ENCODE assay signal across 8 cellular contexts in the genomic region with DNA sequence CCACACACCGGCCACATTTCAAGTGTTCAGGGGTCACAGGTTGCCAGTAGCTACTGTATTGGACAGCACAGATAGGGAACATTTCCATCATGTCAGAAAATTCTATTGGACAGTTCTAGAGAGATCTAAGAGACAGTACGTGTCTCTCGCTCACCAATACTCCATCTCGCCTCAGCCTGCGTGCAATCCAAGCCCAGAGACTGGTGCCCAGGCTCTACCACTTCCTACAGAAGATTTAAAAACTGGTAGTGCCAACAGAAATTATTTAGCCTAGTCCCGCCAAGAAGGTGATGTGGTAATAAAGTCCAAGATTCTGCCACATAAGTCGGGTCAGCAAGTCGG. TPM values are rescaled to one million over a fixed set of nuclear protein-coding genes. Genes with fewer than 3 reads are reported as not detected.
DNase-seq lines count a peak whose midpoint lies in the region; ATAC-seq and TF ChIP-seq lines count a peak whose summit lies in the region.

No MANE protein-coding gene starts in this region.

- TF ChIP-seq CTCF in Caco-2 (IDR thresholded peaks at IDR 0.05; ENCODE audit: insufficient read depth in 1 of 2, low read depth in 1 of 2, low read length in 1 of 2, severe bottlenecking in 1 of 2, unreplicated experiment in 1 of 2): no peak
- peak in 1 of 56 donors; percentile 9 for TF ChIP-seq CTCF in dorsolateral prefrontal cortex (IDR thresholded peaks at IDR 0.05 in 54 of 56, conservative IDR thresholded peaks at IDR 0.05 in 2 of 56; ENCODE audit: low read depth in 1 of 56, partially characterized antibody in 56 of 56)

- H3K9me3 ChIP-seq in Caco-2: no peaks in the 10 kb centered on the region
- no peaks in the 10 kb centered on the region for H3K9me3 ChIP-seq in naive thymus-derived CD4-positive, alpha-beta T cell (ENCODE audit: control insufficient read depth in 2 of 3, low read length in 3 of 3)

- DNase-seq in Caco-2: no peak
- no peak for DNase-seq in dorsolateral prefrontal cortex
- no peak for DNase-seq in naive thymus-derived CD4-positive, alpha-beta T cell
- DNase-seq in stimulated activated CD4-positive, alpha-beta T cell treated with anti-CD3 and anti-CD28 coated beads, Interleukin-2, amount 100 ng/mL, for 48 hours: no peak
- no peak for DNase-seq in NCI-H1092 (lab: John Stamatoyannopoulos, UW)
- no peak for DNase-seq in activated CD4-positive, CD25-positive, alpha-beta regulatory T cell treated with anti-CD3 and anti-CD28 coated beads, Interleukin-2, amount 50 U/mL, for 72 hours

- H3K36me3 Mint-ChIP-seq in Caco-2 (ENCODE audit: insufficient read depth, unreplicated experiment): no peaks in the 10 kb centered on the region
- peaks cover 10% of the 10 kb centered on the region for H3K36me3 Mint-ChIP-seq in IgD-negative memory B cell
- peaks cover 0 to 9% (median 2%) of the 10 kb centered on the region in 5 donors for H3K36me3 Mint-ChIP-seq in naive thymus-derived CD4-positive, alpha-beta T cell

- CTCF ChIA-PET in Caco-2 (lab: Charles Lee): interaction anchor here (0.7 kb wide), 1 partner anchor 9 kb away, joined by 3 read pairs; no protein-coding TSS in a partner anchor
- CTCF ChIA-PET in naive thymus-derived CD4-positive, alpha-beta T cell (lab: Charles Lee): no interaction called here

- H3K4me3 ChIP-seq in Caco-2 (ENCODE audit: low read depth, low read length) (peak overlapping the region; percentile 94), dorsolateral prefrontal cortex (peak overlapping the region; percentile 65 to 98 (median 92))
- peak overlapping the region; percentile 79 for H3K4me3 ChIP-seq in naive thymus-derived CD4-positive, alpha-beta T cell (ENCODE audit: low read length)

- intact Hi-C loops in Caco-2 (cut with micrococcal nuclease; ENCODE audit: unreplicated experiment) (loop anchor here (1.0 to 2.0 kb wide), 2 partner anchors 8 to 70 kb away; a partner anchor contains a TSS), dorsolateral prefrontal cortex (cut with DNase I) (loop anchor here (5.0 to 10.0 kb wide), 3 partner anchors 68 to 812 kb away; a partner anchor contains a TSS)
- intact Hi-C loops in naive thymus-derived CD4-positive, alpha-beta T cell (cut with micrococcal nuclease): loop anchor here (1.0 to 2.0 kb wide), 4 partner anchors 18 to 738 kb away; a partner anchor contains a TSS

- peak overlapping the region in 49 of 59 donors; percentile 15 to 94 (median 72) for H3K27ac ChIP-seq in dorsolateral prefrontal cortex
- H3K27ac ChIP-seq in naive thymus-derived CD4-positive, alpha-beta T cell (ENCODE audit: low read depth, low read length): peak overlapping the region; percentile 86

- BruUV-seq in Caco-2 (replicated peaks; lab: Mats Ljungman, UMichigan): no TSS peak

- no peaks in the 10 kb centered on the region for H3K27me3 Mint-ChIP-seq in Caco-2 (ENCODE audit: insufficient read depth, unreplicated experiment)
- peaks cover 2% of the 10 kb centered on the region for H3K27me3 Mint-ChIP-seq in IgD-negative memory B cell
- H3K27me3 Mint-ChIP-seq in naive thymus-derived CD4-positive, alpha-beta T cell: peaks cover 0 to 21% (median 5%) of the 10 kb centered on the region in 5 donors

- POLR2A ChIA-PET in Caco-2 (lab: Charles Lee): interaction anchor here (0.6 kb wide), 2 partner anchors 9 to 49 kb away, joined by 4 to 9 read pairs; no protein-coding TSS in a partner anchor
- POLR2A ChIA-PET in naive thymus-derived CD4-positive, alpha-beta T cell (lab: Charles Lee): interaction anchor here (0.6 to 2.8 kb wide), 4 partner anchors 9 to 754 kb away, joined by 4 to 10 read pairs (median 7); a partner anchor contains a TSS

- ATAC-seq in GM21529 (IDR thresholded peaks at IDR 0.05; ENCODE audit: unreplicated experiment): peak; percentile 39
- peak; percentile 6 for ATAC-seq in naive thymus-derived CD4-positive, alpha-beta T cell

- peak overlapping the region; percentile 96 for H3K4me3 Mint-ChIP-seq in Caco-2 (ENCODE audit: unreplicated experiment)
- peak overlapping the region; percentile 96 to 99 (median 97) for H3K4me3 Mint-ChIP-seq in IgD-negative memory B cell
- H3K4me3 Mint-ChIP-seq in naive thymus-derived CD4-positive, alpha-beta T cell: peak overlapping the region; percentile 90 to 98 (median 95)

- H3K4me1 Mint-ChIP-seq in Caco-2 (ENCODE audit: low read depth, unreplicated experiment): peaks cover 60% of the 10 kb centered on the region
- peaks cover 23 to 25% (median 24%) of the 10 kb centered on the region in 3 donors for H3K4me1 Mint-ChIP-seq in IgD-negative memory B cell
- H3K4me1 Mint-ChIP-seq in naive thymus-derived CD4-positive, alpha-beta T cell: peaks cover 24 to 52% (median 43%) of the 10 kb centered on the region in 7 donors

- H3K4me1 ChIP-seq in Caco-2: peaks cover 50% of the 10 kb centered on the region
- peaks cover 22 to 23% of the 10 kb centered on the region in 2 donors for H3K4me1 ChIP-seq in naive thymus-derived CD4-positive, alpha-beta T cell (ENCODE audit: control insufficient read depth in 2 of 2, insufficient read depth in 2 of 2, low read length in 2 of 2)

- H3K36me3 ChIP-seq in Caco-2 (ENCODE audit: control insufficient read depth, insufficient read depth, low read length): no peaks in the 10 kb centered on the region
- H3K36me3 ChIP-seq in naive thymus-derived CD4-positive, alpha-beta T cell (ENCODE audit: control insufficient read depth in 2 of 3, insufficient read depth in 3 of 3, low read length in 3 of 3): no peaks in the 10 kb centered on the region

- H3K9me3 Mint-ChIP-seq in Caco-2 (ENCODE audit: unreplicated experiment): peaks cover 15% of the 10 kb centered on the region
- no peaks in the 10 kb centered on the region for H3K9me3 Mint-ChIP-seq in IgD-negative memory B cell
- no peaks in the 10 kb centered on the region for H3K9me3 Mint-ChIP-seq in naive thymus-derived CD4-positive, alpha-beta T cell

- H3K27ac Mint-ChIP-seq in Caco-2 (ENCODE audit: unreplicated experiment) (peak overlapping the region; percentile 2), IgD-negative memory B cell (peak overlapping the region; percentile 97 to 100 (median 100))
- H3K27ac Mint-ChIP-seq in naive thymus-derived CD4-positive, alpha-beta T cell: peak overlapping the region; percentile 53 to 94 (median 92)

- H3K27me3 ChIP-seq in Caco-2 (replicated peaks; ENCODE audit: control insufficient read depth, insufficient read depth, low read length) (no peaks in the 10 kb centered on the region), dorsolateral prefrontal cortex (no peaks in the 10 kb centered on the region)
- H3K27me3 ChIP-seq in naive thymus-derived CD4-positive, alpha-beta T cell (ENCODE audit: control insufficient read depth in 2 of 2, insufficient read depth in 2 of 2, low read length in 2 of 2): no peaks in the 10 kb centered on the region

RNA-seq across cellular contexts. Expression of a gene that starts 0.4 kb away (rescaled TPM):
- total RNA-seq in Caco-2 (2022) (115 and 123 TPM in 2 replicates), dorsolateral prefrontal cortex (10 to 100 TPM; 33.1 to 80.2 (median 54.6) TPM)
- 379 TPM for polyA plus RNA-seq in IgD-negative memory B cell
- 10 to 100 TPM; 35.7 to 79.7 (median 49.5) TPM for total RNA-seq in naive thymus-derived CD4-positive, alpha-beta T cell
- polyA plus RNA-seq in naive thymus-derived CD4-positive, alpha-beta T cell: 10 to 100 TPM; 74.6 to 98.6 TPM

Comparison
In these comparisons a context has a peak if more than half of its experiments do, and no peak if none do; other contexts are left out.
1. H3K27ac Mint-ChIP-seq: peak in every context shown above with its lines; median percentile 100 in IgD-negative memory B cell; 92 in naive thymus-derived CD4-positive, alpha-beta T cell; 2 in Caco-2.